In genomic region chr17:614637-615546, GRCh38 we compare ENCODE assay signal across 2 cellular contexts.
A peak's percentile ranks its signal among the peaks of the same experiment; 100 is the strongest.
TF ChIP-seq lines count a peak whose summit lies in the region.

No MANE protein-coding gene starts in this region.

TF ChIP-seq in SK-N-SH, 30 proteins besides CTCF, POLR2A, EP300 and RAD21 (continued from another document):
- no peak for TF ChIP-seq RFX5 (IDR thresholded peaks at IDR 0.05; ENCODE audit: low read length)
- peak; percentile 7; the same call in 1 of the 2 replicates for TF ChIP-seq GATA2 (CRISPR knock-in tag; IDR thresholded peaks at IDR 0.05)
- no peak for TF ChIP-seq EZH2phosphoT487 (IDR thresholded peaks at IDR 0.05; ENCODE audit: borderline replicate concordance, low read depth)
- TF ChIP-seq TCF12 (IDR thresholded peaks at IDR 0.05): no peak

TF ChIP-seq in HepG2, 621 proteins besides CTCF, POLR2A, EP300 and RAD21 (continued from another document):
- no peak for TF ChIP-seq PAXIP1 (CRISPR knock-in tag; conservative IDR thresholded peaks at IDR 0.05)
- TF ChIP-seq NFKB2 (CRISPR knock-in tag; IDR thresholded peaks at IDR 0.05; ENCODE audit: borderline replicate concordance): no peak
- TF ChIP-seq HDAC6 (IDR thresholded peaks at IDR 0.05; ENCODE audit: low read depth, low read length): no peak
- TF ChIP-seq ZNF225 (CRISPR knock-in tag; IDR thresholded peaks at IDR 0.05): no peak
- no peak for TF ChIP-seq RBFOX2 (IDR thresholded peaks at IDR 0.05; ENCODE audit: low read depth, low read length)
- no peak for TF ChIP-seq KLF11 (CRISPR knock-in tag; IDR thresholded peaks at IDR 0.05)
- TF ChIP-seq SETDB1 (CRISPR knock-in tag; IDR thresholded peaks at IDR 0.05; ENCODE audit: borderline replicate concordance): no peak
- TF ChIP-seq ZNF484 (CRISPR knock-in tag; IDR thresholded peaks at IDR 0.05; ENCODE audit: borderline replicate concordance, low read depth): no peak
- no peak for TF ChIP-seq ZBTB40 (IDR thresholded peaks at IDR 0.05)
- no peak for TF ChIP-seq ZBTB40 (CRISPR knock-in tag; IDR thresholded peaks at IDR 0.05)
- no peak for TF ChIP-seq ZNF251 (CRISPR knock-in tag; IDR thresholded peaks at IDR 0.05)
- TF ChIP-seq EHMT2 (IDR thresholded peaks at IDR 0.05; ENCODE audit: borderline replicate concordance, low read depth, low read length): no peak
- TF ChIP-seq MXD4 (CRISPR knock-in tag; IDR thresholded peaks at IDR 0.05): no peak
